In genomic region chr2:105804266-105804665, GRCh38 we compare ENCODE assay signal across 10 cellular contexts.
DNase-seq lines count a peak whose midpoint lies in the region; ATAC-seq and TF ChIP-seq lines count a peak whose summit lies in the region.
"Had no signal": no experiment of that assay in that cellular context is flagged by ENCODE, and none has a peak within 500 bp of the region (broad histone marks: within the 10 kb centered on the region; RNA-seq: fewer than 3 reads in every experiment).

No MANE protein-coding gene starts in this region.

- H3K4me3 ChIP-seq in NB4 (ENCODE audit: low read depth, low read length) = peak overlapping the region; percentile 14
- H3K4me3 ChIP-seq in fibroblast of pulmonary artery (replicated peaks; ENCODE audit: low read depth, low read length) = no peak overlapping the region
- H3K4me3 ChIP-seq: uterus had no signal

- DNase-seq in D341Med (ENCODE audit: low spot score) (peak; percentile 48), NB4 (ENCODE audit: low read depth) (no peak), RPMI8226 (peak; percentile 92), fibroblast of pulmonary artery (ENCODE audit: low read depth) (peak; percentile 37), kidney glomerular epithelial cell (lab: John Stamatoyannopoulos, UW) (no peak), SW 1271 (lab: John Stamatoyannopoulos, UW) (no peak)
- DNase-seq: dermis blood vessel endothelial cell, uterus had no signal

- TF ChIP-seq CTCF in NB4 (IDR thresholded peaks at IDR 0.05; ENCODE audit: low read depth, low read length) (no peak), fibroblast of pulmonary artery (IDR thresholded peaks at IDR 0.05; ENCODE audit: low read length, missing control alignments) (no peak)

- TF ChIP-seq POLR2A in NB4 (IDR thresholded peaks at IDR 0.05; ENCODE audit: extremely low read depth, insufficient read length) = no peak

- no peak for ATAC-seq in GM19395 (IDR thresholded peaks at IDR 0.05; ENCODE audit: unreplicated experiment)
- no peak for ATAC-seq in GM21447 (IDR thresholded peaks at IDR 0.05; ENCODE audit: unreplicated experiment)

Comparison
In these comparisons a context has a peak if more than half of its experiments do, and no peak if none do; other contexts are left out.
1. DNase-seq: peak in D341Med (single experiment), RPMI8226 (single experiment) and fibroblast of pulmonary artery (single experiment); none in NB4 (single experiment), kidney glomerular epithelial cell (single experiment) and SW 1271 (0 of 2).